ENCODE assay signal across 11 cellular contexts in genomic region chr18:35454803-35455202, GRCh38. TPM values are rescaled to one million over a fixed set of nuclear protein-coding genes. Genes with fewer than 3 reads are reported as not detected.
DNase-seq lines count a peak whose midpoint lies in the region; ATAC-seq, FAIRE-seq and TF ChIP-seq lines count a peak whose summit lies in the region.
"Had no signal": no experiment of that assay in that cellular context is flagged by ENCODE, and none has a peak within 500 bp of the region (broad histone marks: within the 10 kb centered on the region; RNA-seq: fewer than 3 reads in every experiment).

No MANE protein-coding gene starts in this region.

- ATAC-seq in GM12878, result no peak
- no peak for ATAC-seq in lower lobe of right lung
- ATAC-seq in HG02798 (IDR thresholded peaks at IDR 0.05; ENCODE audit: poor library complexity, unreplicated experiment), result no peak

- H3K9ac ChIP-seq in GM12878 (ENCODE audit: control insufficient read depth, insufficient read depth, low read length), result no peak overlapping the region

- in situ Hi-C loops in GM12878 (cut with MboI), result no loop called here

- H3K36me3 ChIP-seq in ACC112 (ENCODE audit: insufficient read depth, low read length) (no peaks in the 10 kb centered on the region), GM12878 (ENCODE audit: control insufficient read depth in 2 of 2, insufficient read depth in 2 of 2, low read length in 1 of 2) (no peaks in the 10 kb centered on the region), lower lobe of right lung (no peaks in the 10 kb centered on the region)

- TF ChIP-seq EP300 in GM12878 (IDR thresholded peaks at IDR 0.05; ENCODE audit: borderline replicate concordance in 1 of 2, control insufficient read depth in 1 of 2, low read depth in 2 of 2, low read length in 2 of 2), result no peak

- H3K4me3 ChIP-seq in ACC112 (ENCODE audit: low read depth, low read length) (no peak overlapping the region), GM12878 (no peak overlapping the region), fibroblast of villous mesenchyme (ENCODE audit: low read depth, low read length) (no peak overlapping the region), lower lobe of right lung (no peak overlapping the region)

- no peaks in the 10 kb centered on the region for H3K79me2 ChIP-seq in ACC112 (ENCODE audit: control insufficient read depth, insufficient read depth, low read length, unreplicated experiment)
- H3K79me2 ChIP-seq in GM12878 (ENCODE audit: control insufficient read depth, insufficient read depth, low read length), result no peaks in the 10 kb centered on the region

- no peak for TF ChIP-seq CTCF in GM12878 (IDR thresholded peaks at IDR 0.05 in 2 of 3, conservative IDR thresholded peaks at IDR 0.05 in 1 of 3; ENCODE audit: control insufficient read depth in 2 of 3, extremely low read depth in 1 of 3, insufficient read depth in 1 of 3, low read depth in 3 of 3, low read length in 3 of 3)
- TF ChIP-seq CTCF in fibroblast of villous mesenchyme (IDR thresholded peaks at IDR 0.05; ENCODE audit: insufficient read depth, low read depth, low read length), result no peak
- no peak for TF ChIP-seq CTCF in lower lobe of right lung (IDR thresholded peaks at IDR 0.05)

- SMC1A ChIA-PET in GM12878 (lab: Charles Lee; ENCODE audit: uncharacterized antibody, unreplicated experiment), result interaction anchor here (0.7 kb wide), 1 partner anchor 15 kb away, joined by 3 read pairs; no protein-coding TSS in a partner anchor

- FAIRE-seq in GM12892 (lab: Jason Lieb, UNC), result peak; percentile 84
- no peak for FAIRE-seq in GM12878 (lab: Jason Lieb, UNC)

- H3K4me1 ChIP-seq in ACC112 (ENCODE audit: control insufficient read depth, insufficient read depth, low read length, unreplicated experiment), result peaks cover 51% of the 10 kb centered on the region
- H3K4me1 ChIP-seq in GM12878 (ENCODE audit: control insufficient read depth, insufficient read depth, low read length), result peaks cover 12% of the 10 kb centered on the region
- H3K4me1 ChIP-seq in lower lobe of right lung, result peaks cover 14% of the 10 kb centered on the region

- DNase-seq in GM12892 (ENCODE audit: insufficient read length) (no peak), GM12878 (ENCODE audit: low read depth, low spot score) (no peak), fibroblast of villous mesenchyme (ENCODE audit: low read depth) (peak; percentile 6), lower lobe of right lung (no peak), caudate nucleus (lab: John Stamatoyannopoulos, UW) (no peak)
- DNase-seq in activated CD8-positive, alpha-beta memory T cell treated with anti-CD3 and anti-CD28 coated beads, Interleukin-2, amount 50 U/mL, for 4 hours, result no peak
- DNase-seq: Caco-2; CD8-positive, alpha-beta memory T cell; HCEC 1CT had no signal

- H2AFZ ChIP-seq in ACC112 (ENCODE audit: low read length, unreplicated experiment) (no peak overlapping the region), GM12878 (ENCODE audit: control insufficient read depth, low read depth, low read length) (no peak overlapping the region)

- no peak for TF ChIP-seq POLR2A in GM12892 (IDR thresholded peaks at IDR 0.05; ENCODE audit: low read depth, low read length)
- no peak for TF ChIP-seq POLR2A in GM12878 (IDR thresholded peaks at IDR 0.05; ENCODE audit: low read depth, low read length)

- no peak for TF ChIP-seq RAD21 in GM12878 (IDR thresholded peaks at IDR 0.05; ENCODE audit: insufficient read depth, low read depth, low read length)

- H3K9me3 ChIP-seq in GM12878 (replicated peaks; ENCODE audit: control insufficient read depth, insufficient read depth, low read length) (no peaks in the 10 kb centered on the region), lower lobe of right lung (no peaks in the 10 kb centered on the region)
- H3K9me3 ChIP-seq: Caco-2 had no signal

- peak overlapping the region; percentile 88 for H3K27ac ChIP-seq in ACC112 (ENCODE audit: low read depth, low read length)
- H3K27ac ChIP-seq in GM12878 (ENCODE audit: control insufficient read depth, insufficient read depth), result no peak overlapping the region
- H3K27ac ChIP-seq in lower lobe of right lung, result no peak overlapping the region
- no peak overlapping the region for H3K27ac ChIP-seq in caudate nucleus (ENCODE audit: low read depth, low read length)

- no peak overlapping the region for H3K4me2 ChIP-seq in GM12878 (ENCODE audit: control insufficient read depth, insufficient read depth)

- H3K27me3 ChIP-seq in ACC112 (ENCODE audit: insufficient read depth, low read length) (no peaks in the 10 kb centered on the region), GM12878 (replicated peaks in 1 of 2; ENCODE audit: control insufficient read depth in 2 of 2, insufficient read depth in 2 of 2, low read length in 1 of 2) (no peaks in the 10 kb centered on the region), lower lobe of right lung (ENCODE audit: low read depth) (no peaks in the 10 kb centered on the region)

- no peaks in the 10 kb centered on the region for H4K20me1 ChIP-seq in GM12878 (ENCODE audit: control insufficient read depth, insufficient read depth)

- CTCF ChIA-PET in GM12878 (lab: Yijun Ruan, JAX), result interaction anchor here (1.1 kb wide), 1 partner anchor 99 kb away, joined by 3 read pairs; no protein-coding TSS in a partner anchor

- POLR2A ChIA-PET in GM12878 (lab: Charles Lee), result no interaction called here

- intact Hi-C loops in GM12878 (cut with micrococcal nuclease; ENCODE audit: unreplicated experiment) (no loop called here), lower lobe of right lung (cut with DNase I) (no loop called here)

- RAD21 ChIA-PET in GM12878 (lab: Charles Lee; ENCODE audit: unreplicated experiment), result no interaction called here

- no TSS peak for BruUV-seq in GM12878 (replicated peaks; lab: Mats Ljungman, UMichigan)

TF ChIP-seq in GM12878, 131 proteins besides CTCF, POLR2A, EP300 and RAD21:
- TF ChIP-seq NR2F1 (conservative IDR thresholded peaks at IDR 0.05) (no peak), MTA2 (IDR thresholded peaks at IDR 0.05; ENCODE audit: low read depth) (0 out of 2 replicates have a peak, but pooled peaks have one; percentile 24), BACH1 (IDR thresholded peaks at IDR 0.05; ENCODE audit: borderline replicate concordance) (peak; percentile 90)

RNA-seq across cellular contexts. Expression of gene INO80C, which starts 43.0 kb away (rescaled TPM):
- polyA plus RNA-seq in GM12892 (2012; ENCODE audit: missing spikeins), result 19.4 TPM
- 39.2 and 40.2 TPM in 2 replicates for total RNA-seq in GM12878 (2013; cell fraction: nucleolus; rRNA removed)
- 9.8 and 9.9 TPM in 2 replicates for total RNA-seq in GM12878 (2014; rRNA removed)
- total RNA-seq in GM12878 (2014; rRNA removed; fragmentation: Illumina TruSeq; extraction: Trizol), result 16.0 and 18.1 TPM in 2 replicates
- 29.3 and 30.7 TPM in 2 replicates for total RNA-seq in GM12878 (2021)
- polyA plus RNA-seq in GM12878 (2011; ENCODE audit: low read depth), result 17.9 TPM
- polyA plus RNA-seq in GM12878 (2011; rRNA removed), result 31.3 and 31.6 TPM in 2 replicates
- polyA plus RNA-seq in GM12878 (2011; cell fraction: cytosol; rRNA removed), result 27.9 and 34.4 TPM in 2 replicates
- 29.8 and 31.2 TPM in 2 replicates for polyA plus RNA-seq in GM12878 (2011; cell fraction: nucleus; rRNA removed)
- polyA plus RNA-seq in GM12878 (2012), result 15.2 and 16.8 TPM in 2 replicates
- polyA plus RNA-seq in GM12878 (2014; fragmentation: Illumina TruSeq; extraction: Trizol), result 32.8 and 34.2 TPM in 2 replicates
- 10 to 100 TPM; 25.0 to 31.6 TPM for polyA plus RNA-seq in GM12878 (2014; fragmentation: Nextera tagmentation; extraction: Ambion mirVana)
- 29.7 and 43.2 TPM in 2 replicates for polyA plus RNA-seq in GM12878 (2014; rRNA removed)
- polyA plus RNA-seq in GM12878 (2016; fragmentation: Nextera tagmentation; extraction: Ambion mirVana), result 10 to 100 TPM; 28.3 to 30.9 TPM
- polyA minus RNA-seq in GM12878 (2011; rRNA and poly(A)+ RNA removed), result 13.2 and 19.6 TPM in 2 replicates
- 4.9 and 10.4 TPM in 2 replicates for polyA minus RNA-seq in GM12878 (2011; cell fraction: cytosol; rRNA and poly(A)+ RNA removed)
- 9.2 and 15.2 TPM in 2 replicates for polyA minus RNA-seq in GM12878 (2011; cell fraction: nucleus; rRNA and poly(A)+ RNA removed)
- total RNA-seq in fibroblast of villous mesenchyme, result 4.8 and 5.6 TPM in 2 replicates
- 25.8 TPM for total RNA-seq in lower lobe of right lung
